ENCODE assay signal across 9 cellular contexts in genomic region chr17:2749784-2750181, GRCh38. TPM values are rescaled to one million over a fixed set of nuclear protein-coding genes. Genes with fewer than 3 reads are reported as not detected.
DNase-seq lines count a peak whose midpoint lies in the region; ATAC-seq lines count a peak whose summit lies in the region.
"Had no signal": no experiment of that assay in that cellular context is flagged by ENCODE, and none has a peak within 500 bp of the region (broad histone marks: within the 10 kb centered on the region; RNA-seq: fewer than 3 reads in every experiment).

No MANE protein-coding gene starts in this region.

- no peaks in the 10 kb centered on the region for H3K9me3 ChIP-seq in effector memory CD4-positive, alpha-beta T cell (ENCODE audit: control insufficient read depth, low read length)

- peaks cover 15% of the 10 kb centered on the region for H3K27me3 ChIP-seq in effector memory CD4-positive, alpha-beta T cell (replicated peaks; ENCODE audit: control insufficient read depth, insufficient read depth, low read length, poor library complexity, severe bottlenecking)

- peaks cover 5% of the 10 kb centered on the region for H3K4me1 ChIP-seq in effector memory CD4-positive, alpha-beta T cell (ENCODE audit: control insufficient read depth, insufficient read depth, low read length, poor library complexity, severe bottlenecking)

- H3K27ac ChIP-seq in effector memory CD4-positive, alpha-beta T cell (ENCODE audit: insufficient read depth, low read length, poor library complexity, severe bottlenecking), result no peak overlapping the region
- H3K27ac ChIP-seq: epithelial cell of prostate had no signal

- H3K36me3 ChIP-seq in effector memory CD4-positive, alpha-beta T cell (ENCODE audit: control insufficient read depth, insufficient read depth, low read length), result no peaks in the 10 kb centered on the region

- no peak for ATAC-seq in GM18873 (IDR thresholded peaks at IDR 0.05; ENCODE audit: low FRiP score, unreplicated experiment)

- DNase-seq in NCI-H1436 (lab: John Stamatoyannopoulos, UW) (peak; percentile 42), NCI-H1436 treated with DMSO at 0.1 percent for 48 hours (lab: John Stamatoyannopoulos, UW) (no peak), NCI-H748 (lab: John Stamatoyannopoulos, UW; ENCODE audit: unreplicated experiment) (peak; percentile 91), lung microvascular endothelial cell (ENCODE audit: low read depth in 2 of 2) (peak; percentile 72 to 78)
- peak; percentile 89 for DNase-seq in activated CD8-positive, alpha-beta memory T cell treated with anti-CD3 and anti-CD28 coated beads for 24 hours
- DNase-seq in effector memory CD4-positive, alpha-beta T cell, result peak; percentile 27 to 53 (median 48)
- peak; percentile 53 for DNase-seq in stimulated activated CD8-positive, alpha-beta memory T cell treated with anti-CD3 and anti-CD28 coated beads, Interleukin-12 subunit alpha, Interleukin-12 subunit beta, amount 100 ng/mL, for 4 hours (ENCODE audit: low read depth)

- no peak overlapping the region for H3K4me3 ChIP-seq in effector memory CD4-positive, alpha-beta T cell (ENCODE audit: insufficient read depth, low read depth, low read length, poor library complexity, severe bottlenecking)

RNA-seq across cellular contexts. Expression of gene CCDC92B, which starts 0.3 kb away (rescaled TPM):
- not detected in 2 replicates for total RNA-seq in lung microvascular endothelial cell

RNA-seq across cellular contexts. Expression of gene CLUH, which starts 38.2 kb away (rescaled TPM):
- total RNA-seq in lung microvascular endothelial cell, result 26.4 and 29.0 TPM in 2 replicates

RNA-seq across cellular contexts. Expression of gene RAP1GAP2, which starts 46.5 kb away (rescaled TPM):
- 0.87 and 1.2 TPM in 2 replicates for total RNA-seq in lung microvascular endothelial cell
